In genomic region chrX:77017093-77017492, GRCh38 we compare ENCODE assay signal across 32 cellular contexts.
"Had no signal": no experiment of that assay in that cellular context is flagged by ENCODE, and none has a peak within 500 bp of the region (broad histone marks: within the 10 kb centered on the region; RNA-seq: fewer than 3 reads in every experiment).

No MANE protein-coding gene starts in this region.

- H3K27ac ChIP-seq: adrenal gland, body of pancreas, brain microvascular endothelial cell, breast epithelium, VCaP had no signal

- H3K9me3 ChIP-seq: adrenal gland, body of pancreas, breast epithelium had no signal

- H3K4me3 ChIP-seq: adrenal gland, body of pancreas, breast epithelium had no signal

- H3K4me1 ChIP-seq: adrenal gland, body of pancreas, breast epithelium had no signal

- ATAC-seq: activated CD8-positive, alpha-beta T cell treated with anti-CD3 and anti-CD28 coated beads for 36 hours; activated naive CD4-positive, alpha-beta T cell treated with anti-CD3 and anti-CD28 coated beads, Interleukin-2, amount 50 U/mL, for 72 hours; activated T-cell treated with anti-CD3 and anti-CD28 coated beads, Interleukin-2, amount 50 U/mL, for 4 hours; activated T-cell treated with anti-CD3 and anti-CD28 coated beads, Interleukin-2, amount 50 U/mL, for 72 hours; activated T-helper 17 cell treated with anti-CD3 and anti-CD28 coated beads, Interleukin-2, amount 50 U/mL, for 72 hours; body of pancreas had no signal

- H3K27me3 ChIP-seq: body of pancreas, brain microvascular endothelial cell had no signal

- DNase-seq: activated B cell treated with CpG ODN at 0.5 μM for 24 hours; activated CD4-positive, alpha-beta memory T cell treated with anti-CD3 and anti-CD28 coated beads for 36 hours; activated CD4-positive, alpha-beta T cell treated with anti-CD3 and anti-CD28 coated beads for 4 hours; activated CD4-positive, alpha-beta T cell treated with anti-CD3 and anti-CD28 coated beads, Interleukin-2, amount 10 ng/mL, durations not matched to agents 24 days and 14 days; activated CD4-positive, alpha-beta T cell treated with anti-CD3 and anti-CD28 coated beads, Interleukin-2, amount 50 U/mL, for 1 hour; activated CD4-positive, alpha-beta T cell treated with anti-CD3 and anti-CD28 coated beads, Interleukin-2, amount 50 U/mL, for 4 hours; activated CD4-positive, CD25-positive, alpha-beta regulatory T cell treated with anti-CD3 and anti-CD28 coated beads, Interleukin-2, amount 50 U/mL, for 72 hours; activated CD8-positive, alpha-beta memory T cell treated with anti-CD3 and anti-CD28 coated beads, Interleukin-2, amount 50 U/mL, for 4 hours; activated CD8-positive, alpha-beta T cell treated with anti-CD3 and anti-CD28 coated beads for 36 hours; activated effector memory CD4-positive, alpha-beta T cell treated with anti-CD3 and anti-CD28 coated beads, Interleukin-2, amount 50 U/mL, for 16 hours; activated gamma-delta T cell treated with Interleukin-2 at 50 U/mL for 16 hours; activated naive CD4-positive, alpha-beta T cell; activated naive CD4-positive, alpha-beta T cell treated with anti-CD3 and anti-CD28 coated beads for 36 hours; activated naive CD4-positive, alpha-beta T cell treated with anti-CD3 and anti-CD28 coated beads, Interleukin-2, amount 50 U/mL, for 16 hours; activated naive CD8-positive, alpha-beta T cell treated with anti-CD3 and anti-CD28 coated beads for 36 hours; activated T-cell treated with anti-CD3 and anti-CD28 coated beads for 4 hours; activated T-cell treated with anti-CD3 and anti-CD28 coated beads, Interleukin-2, amount 50 U/mL, for 1 hour; activated T-cell treated with anti-CD3 and anti-CD28 coated beads, Interleukin-2, amount 50 U/mL, for 4 hours; activated T-cell treated with anti-CD3 and anti-CD28 coated beads, Interleukin-2, amount 50 U/mL, for 72 hours; adrenal gland; amniotic stem cell; body of pancreas; brain microvascular endothelial cell; central memory CD4-positive, alpha-beta T cell; SW 1271; T-helper 1 cell; T-helper 2 cell; T-helper 9 cell had no signal

- H3K36me3 ChIP-seq: adrenal gland, brain microvascular endothelial cell, breast epithelium had no signal
